29 cellular contexts compared by ENCODE assay signal in the genomic region with DNA sequence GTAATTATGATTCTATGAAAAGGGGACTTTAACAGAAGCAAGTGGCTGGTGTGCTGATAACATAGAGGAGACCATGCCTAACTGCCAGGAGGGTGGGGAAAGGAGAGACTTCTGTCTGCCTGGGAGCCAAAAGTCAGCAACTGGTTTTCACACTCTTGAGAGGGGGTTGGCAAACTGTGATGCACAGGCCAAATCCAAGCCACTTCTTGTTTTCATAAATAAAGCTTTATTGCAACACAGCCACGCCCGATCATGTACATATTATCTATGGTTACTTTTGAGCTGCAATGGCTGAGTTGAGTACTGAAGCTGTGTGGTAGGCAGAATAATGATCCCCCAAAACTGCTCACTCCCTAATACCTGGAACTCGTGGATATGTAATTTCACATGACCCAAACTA.
"Had no signal": no experiment of that assay in that cellular context is flagged by ENCODE, and none has a peak within 500 bp of the region (broad histone marks: within the 10 kb centered on the region; RNA-seq: fewer than 3 reads in every experiment).

No MANE protein-coding gene starts in this region.

- ATAC-seq: activated CD4-positive, CD25-positive, alpha-beta regulatory T cell treated with anti-CD3 and anti-CD28 coated beads, Interleukin-2, amount 50 U/mL, for 24 hours; activated CD8-positive, alpha-beta T cell treated with anti-CD3 and anti-CD28 coated beads for 36 hours; activated T-cell treated with anti-CD3 and anti-CD28 coated beads, Interleukin-2, amount 50 U/mL, for 4 hours; activated T-helper 17 cell treated with anti-CD3 and anti-CD28 coated beads, Interleukin-2, amount 50 U/mL, for 72 hours; esophagus mucosa; foreskin keratinocyte; gastrocnemius medialis; heart left ventricle had no signal

- H3K4me1 ChIP-seq: foreskin keratinocyte, gastrocnemius medialis had no signal

- H3K27ac ChIP-seq: brain microvascular endothelial cell, coronary artery, dorsolateral prefrontal cortex, foreskin keratinocyte, gastrocnemius medialis, heart left ventricle, WERI-Rb-1 had no signal

- FAIRE-seq: astrocyte, bronchial epithelial cell had no signal

- H3K9me3 ChIP-seq: gastrocnemius medialis had no signal

- H3K36me3 ChIP-seq: brain microvascular endothelial cell, gastrocnemius medialis, heart left ventricle, WERI-Rb-1 had no signal

- H3K27me3 ChIP-seq: brain microvascular endothelial cell, dorsolateral prefrontal cortex, foreskin keratinocyte, gastrocnemius medialis, heart left ventricle had no signal

- H3K4me3 ChIP-seq: coronary artery, dorsolateral prefrontal cortex, gastrocnemius medialis, heart left ventricle had no signal

- DNase-seq: activated B cell treated with CpG ODN at 0.5 μM for 24 hours; activated CD4-positive, alpha-beta T cell treated with anti-CD3 and anti-CD28 coated beads for 48 hours; activated CD4-positive, alpha-beta T cell treated with anti-CD3 and anti-CD28 coated beads, Interleukin-2, amount 50 U/mL, for 1 hour; activated CD4-positive, alpha-beta T cell treated with anti-CD3 and anti-CD28 coated beads, Interleukin-2, amount 50 U/mL, for 48 hours; activated CD8-positive, alpha-beta memory T cell treated with anti-CD3 and anti-CD28 coated beads for 24 hours; activated CD8-positive, alpha-beta T cell treated with anti-CD3 and anti-CD28 coated beads for 36 hours; activated effector memory CD4-positive, alpha-beta T cell treated with Interleukin-2 at 50 U/mL for 16 hours; activated gamma-delta T cell treated with Interleukin-2 at 50 U/mL for 16 hours; activated naive CD4-positive, alpha-beta T cell treated with anti-CD3 and anti-CD28 coated beads, Interleukin-2, amount 50 U/mL, for 16 hours; activated naive CD4-positive, alpha-beta T cell treated with Interleukin-2 at 50 U/mL for 16 hours; activated T-cell treated with anti-CD3 and anti-CD28 coated beads, Interleukin-2, amount 50 U/mL, for 4 hours; amniotic stem cell; anterior cingulate cortex; brain microvascular endothelial cell; dorsolateral prefrontal cortex; effector memory CD4-positive, alpha-beta T cell; endodermal cell; foreskin keratinocyte; gastrocnemius medialis; glutamatergic neuron; heart left ventricle; T1000; WERI-Rb-1 had no signal
